28 cellular contexts compared by ENCODE assay signal in the genomic region with DNA sequence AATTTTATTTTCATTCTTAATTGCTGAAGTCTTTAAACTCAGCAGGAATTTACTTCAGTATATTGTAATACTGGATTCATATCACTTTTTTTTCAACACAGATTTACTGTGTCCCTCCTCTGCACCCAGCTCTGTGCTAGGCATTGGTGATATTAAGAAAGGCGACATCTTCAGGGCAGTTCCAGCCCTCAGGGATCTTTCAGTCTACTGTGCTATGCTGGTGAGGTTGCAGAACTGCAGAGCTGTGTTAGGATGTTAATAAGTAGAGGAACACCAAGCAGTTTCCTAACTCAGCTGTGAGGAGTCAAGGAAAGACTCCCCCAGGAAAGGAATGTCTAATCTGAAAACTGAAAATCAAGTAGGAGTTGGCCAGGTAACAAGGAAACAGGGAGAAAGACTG.
"Had no signal": no experiment of that assay in that cellular context is flagged by ENCODE, and none has a peak within 500 bp of the region (broad histone marks: within the 10 kb centered on the region; RNA-seq: fewer than 3 reads in every experiment).

No MANE protein-coding gene starts in this region.

- ATAC-seq: activated T-cell treated with anti-CD3 and anti-CD28 coated beads, Interleukin-2, amount 50 U/mL, for 72 hours; body of pancreas; effector memory CD8-positive, alpha-beta T cell; T-helper 17 cell had no signal

- H3K36me3 Mint-ChIP-seq: activated naive CD4-positive, alpha-beta T cell treated with anti-CD3 and anti-CD28 coated beads, Interleukin-2, amount 10 ng/mL, durations not matched to agents 7 days and 5 days; activated naive CD8-positive, alpha-beta T cell had no signal

- H3K4me1 Mint-ChIP-seq: activated CD4-positive, alpha-beta memory T cell treated with anti-CD3 and anti-CD28 coated beads, Interleukin-2, amount 10 ng/mL, durations not matched to agents 7 days and 5 days; activated CD4-positive, alpha-beta T cell treated with anti-CD3 and anti-CD28 coated beads, Interleukin-2, amount 10 ng/mL, durations not matched to agents 7 days and 5 days; activated naive CD4-positive, alpha-beta T cell treated with anti-CD3 and anti-CD28 coated beads, Interleukin-2, amount 10 ng/mL, durations not matched to agents 7 days and 5 days; T-helper 17 cell had no signal

- DNase-seq: activated CD4-positive, alpha-beta memory T cell treated with anti-CD3 and anti-CD28 coated beads, Interleukin-2, amount 10 ng/mL, durations not matched to agents 7 days and 5 days; activated CD4-positive, alpha-beta T cell treated with anti-CD3 and anti-CD28 coated beads for 1 hour; activated CD4-positive, alpha-beta T cell treated with anti-CD3 and anti-CD28 coated beads for 4 hours; activated CD4-positive, alpha-beta T cell treated with anti-CD3 and anti-CD28 coated beads, Interleukin-2, amount 10 ng/mL, durations not matched to agents 7 days and 5 days; activated CD4-positive, alpha-beta T cell treated with anti-CD3 and anti-CD28 coated beads, Interleukin-2, amount 50 U/mL, for 4 hours; activated CD8-positive, alpha-beta memory T cell treated with anti-CD3 and anti-CD28 coated beads, Interleukin-2, amount 50 U/mL, for 48 hours; activated gamma-delta T cell; activated naive CD4-positive, alpha-beta T cell; activated naive CD4-positive, alpha-beta T cell treated with anti-CD3 and anti-CD28 coated beads, Interleukin-2, amount 10 ng/mL, durations not matched to agents 7 days and 5 days; activated T-cell treated with anti-CD3 and anti-CD28 coated beads for 4 hours; activated T-cell treated with anti-CD3 and anti-CD28 coated beads, Interleukin-2, amount 50 U/mL, for 24 hours; activated T-cell treated with anti-CD3 and anti-CD28 coated beads, Interleukin-2, amount 50 U/mL, for 72 hours; amniotic stem cell; aorta; body of pancreas; caudate nucleus; cortex of kidney; dermis blood vessel endothelial cell; effector CD4-positive, alpha-beta T cell; effector memory CD8-positive, alpha-beta T cell; foreskin fibroblast; head of caudate nucleus; hippocampal formation; T-helper 17 cell; T1000 had no signal

- H3K4me3 Mint-ChIP-seq: activated CD4-positive, alpha-beta memory T cell treated with anti-CD3 and anti-CD28 coated beads, Interleukin-2, amount 10 ng/mL, durations not matched to agents 7 days and 5 days; activated CD4-positive, alpha-beta T cell treated with anti-CD3 and anti-CD28 coated beads, Interleukin-2, amount 10 ng/mL, durations not matched to agents 7 days and 5 days; activated naive CD4-positive, alpha-beta T cell treated with anti-CD3 and anti-CD28 coated beads, Interleukin-2, amount 10 ng/mL, durations not matched to agents 7 days and 5 days; activated naive CD8-positive, alpha-beta T cell; activated T-cell treated with anti-CD3 and anti-CD28 coated beads, Interleukin-2, amount 50 U/mL, for 24 hours; activated T-cell treated with anti-CD3 and anti-CD28 coated beads, Interleukin-2, amount 50 U/mL, for 72 hours; effector memory CD8-positive, alpha-beta T cell; T-helper 17 cell; T-helper 2 cell treated with Interferon-gamma antibody and Interleukin-4, amounts not matched to agents 5 μg/mL and 100 μg/mL, for 36 hours had no signal

- H3K9me3 Mint-ChIP-seq: activated CD4-positive, alpha-beta memory T cell treated with anti-CD3 and anti-CD28 coated beads, Interleukin-2, amount 10 ng/mL, durations not matched to agents 7 days and 5 days; activated CD4-positive, alpha-beta T cell treated with anti-CD3 and anti-CD28 coated beads, Interleukin-2, amount 10 ng/mL, durations not matched to agents 7 days and 5 days; activated naive CD4-positive, alpha-beta T cell treated with anti-CD3 and anti-CD28 coated beads, Interleukin-2, amount 10 ng/mL, durations not matched to agents 7 days and 5 days; activated T-cell treated with anti-CD3 and anti-CD28 coated beads, Interleukin-2, amount 50 U/mL, for 24 hours; activated T-cell treated with anti-CD3 and anti-CD28 coated beads, Interleukin-2, amount 50 U/mL, for 72 hours; effector memory CD8-positive, alpha-beta T cell; T-helper 2 cell treated with Interferon-gamma antibody and Interleukin-4, amounts not matched to agents 5 μg/mL and 100 μg/mL, for 36 hours had no signal

- H3K9me3 ChIP-seq: body of pancreas had no signal

- H3K27me3 ChIP-seq: body of pancreas had no signal

- H3K4me1 ChIP-seq: body of pancreas had no signal

- H3K27ac ChIP-seq: body of pancreas, epithelial cell of prostate had no signal

- H3K27ac Mint-ChIP-seq: activated CD4-positive, alpha-beta memory T cell treated with anti-CD3 and anti-CD28 coated beads, Interleukin-2, amount 10 ng/mL, durations not matched to agents 7 days and 5 days; activated CD4-positive, alpha-beta T cell treated with anti-CD3 and anti-CD28 coated beads, Interleukin-2, amount 10 ng/mL, durations not matched to agents 7 days and 5 days; activated naive CD4-positive, alpha-beta T cell treated with anti-CD3 and anti-CD28 coated beads, Interleukin-2, amount 10 ng/mL, durations not matched to agents 7 days and 5 days; activated naive CD8-positive, alpha-beta T cell; activated T-cell treated with anti-CD3 and anti-CD28 coated beads, Interleukin-2, amount 50 U/mL, for 24 hours; activated T-cell treated with anti-CD3 and anti-CD28 coated beads, Interleukin-2, amount 50 U/mL, for 72 hours; effector memory CD8-positive, alpha-beta T cell; T-helper 17 cell; T-helper 2 cell treated with Interferon-gamma antibody and Interleukin-4, amounts not matched to agents 5 μg/mL and 100 μg/mL, for 36 hours had no signal

- H3K4me3 ChIP-seq: body of pancreas had no signal
